In the genomic region with DNA sequence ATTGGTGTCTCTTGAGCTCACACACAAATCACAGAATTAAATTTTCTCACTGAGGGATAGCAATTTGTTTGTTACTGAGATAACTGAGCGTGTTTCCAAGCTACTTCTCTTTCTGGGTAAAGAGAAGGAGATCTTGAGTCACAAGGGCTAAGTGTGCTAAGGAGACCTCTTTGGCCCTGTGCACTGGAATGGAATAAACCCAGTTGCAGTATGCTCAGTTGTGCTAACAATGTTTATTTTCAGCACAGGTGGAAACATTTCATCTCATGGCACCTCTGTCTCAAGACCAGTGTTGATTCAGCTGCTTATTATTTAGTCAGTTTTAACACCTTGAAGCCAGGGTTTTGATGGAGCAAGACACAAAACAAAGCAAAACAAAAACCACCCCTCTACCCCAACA, we compare ENCODE assay signal across 1 cellular context.
TF ChIP-seq lines count a peak whose summit lies in the region.

No MANE protein-coding gene starts in this region.

TF ChIP-seq in HepG2, 621 proteins besides CTCF, POLR2A, EP300 and RAD21 (continued from another document):
- TF ChIP-seq DBP (CRISPR knock-in tag; IDR thresholded peaks at IDR 0.05; ENCODE audit: not compliant biosample characterization) (no peak), FOXP1 (IDR thresholded peaks at IDR 0.05) (no peak), FOXP1 (CRISPR knock-in tag; IDR thresholded peaks at IDR 0.05) (no peak), PRDM10 (CRISPR knock-in tag; IDR thresholded peaks at IDR 0.05; ENCODE audit: low read depth) (no peak), TGIF2 (CRISPR knock-in tag; IDR thresholded peaks at IDR 0.05) (no peak), FOXK2 (IDR thresholded peaks at IDR 0.05) (no peak), MZF1 (CRISPR knock-in tag; IDR thresholded peaks at IDR 0.05; ENCODE audit: borderline replicate concordance) (no peak), ZSCAN25 (CRISPR knock-in tag; IDR thresholded peaks at IDR 0.05) (no peak), MAX (IDR thresholded peaks at IDR 0.05) (no peak)
- TF ChIP-seq, protein P1, sequence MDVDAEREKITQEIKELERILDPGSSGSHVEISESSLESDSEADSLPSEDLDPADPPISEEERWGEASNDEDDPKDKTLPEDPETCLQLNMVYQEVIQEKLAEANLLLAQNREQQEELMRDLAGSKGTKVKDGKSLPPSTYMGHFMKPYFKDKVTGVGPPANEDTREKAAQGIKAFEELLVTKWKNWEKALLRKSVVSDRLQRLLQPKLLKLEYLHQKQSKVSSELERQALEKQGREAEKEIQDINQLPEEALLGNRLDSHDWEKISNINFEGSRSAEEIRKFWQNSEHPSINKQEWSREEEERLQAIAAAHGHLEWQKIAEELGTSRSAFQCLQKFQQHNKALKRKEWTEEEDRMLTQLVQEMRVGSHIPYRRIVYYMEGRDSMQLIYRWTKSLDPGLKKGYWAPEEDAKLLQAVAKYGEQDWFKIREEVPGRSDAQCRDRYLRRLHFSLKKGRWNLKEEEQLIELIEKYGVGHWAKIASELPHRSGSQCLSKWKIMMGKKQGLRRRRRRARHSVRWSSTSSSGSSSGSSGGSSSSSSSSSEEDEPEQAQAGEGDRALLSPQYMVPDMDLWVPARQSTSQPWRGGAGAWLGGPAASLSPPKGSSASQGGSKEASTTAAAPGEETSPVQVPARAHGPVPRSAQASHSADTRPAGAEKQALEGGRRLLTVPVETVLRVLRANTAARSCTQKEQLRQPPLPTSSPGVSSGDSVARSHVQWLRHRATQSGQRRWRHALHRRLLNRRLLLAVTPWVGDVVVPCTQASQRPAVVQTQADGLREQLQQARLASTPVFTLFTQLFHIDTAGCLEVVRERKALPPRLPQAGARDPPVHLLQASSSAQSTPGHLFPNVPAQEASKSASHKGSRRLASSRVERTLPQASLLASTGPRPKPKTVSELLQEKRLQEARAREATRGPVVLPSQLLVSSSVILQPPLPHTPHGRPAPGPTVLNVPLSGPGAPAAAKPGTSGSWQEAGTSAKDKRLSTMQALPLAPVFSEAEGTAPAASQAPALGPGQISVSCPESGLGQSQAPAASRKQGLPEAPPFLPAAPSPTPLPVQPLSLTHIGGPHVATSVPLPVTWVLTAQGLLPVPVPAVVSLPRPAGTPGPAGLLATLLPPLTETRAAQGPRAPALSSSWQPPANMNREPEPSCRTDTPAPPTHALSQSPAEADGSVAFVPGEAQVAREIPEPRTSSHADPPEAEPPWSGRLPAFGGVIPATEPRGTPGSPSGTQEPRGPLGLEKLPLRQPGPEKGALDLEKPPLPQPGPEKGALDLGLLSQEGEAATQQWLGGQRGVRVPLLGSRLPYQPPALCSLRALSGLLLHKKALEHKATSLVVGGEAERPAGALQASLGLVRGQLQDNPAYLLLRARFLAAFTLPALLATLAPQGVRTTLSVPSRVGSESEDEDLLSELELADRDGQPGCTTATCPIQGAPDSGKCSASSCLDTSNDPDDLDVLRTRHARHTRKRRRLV (CRISPR knock-in tag; IDR thresholded peaks at IDR 0.05): no peak
